8 cellular contexts compared by ENCODE assay signal in genomic region chr6:110357298-110357695, GRCh38. TPM values are rescaled to one million over a fixed set of nuclear protein-coding genes. Genes with fewer than 3 reads are reported as not detected.
DNase-seq lines count a peak whose midpoint lies in the region; ATAC-seq and TF ChIP-seq lines count a peak whose summit lies in the region.

No MANE protein-coding gene starts in this region.

- peak overlapping the region; percentile 90 for H3K4me2 ChIP-seq in GM23338

- H3K9ac ChIP-seq in skeletal muscle tissue (ENCODE audit: low read depth in 1 of 3, low read length in 3 of 3) = peak overlapping the region in 1 of 3 donors; percentile 66

- H3K36me3 ChIP-seq in GM23338 (ENCODE audit: insufficient read depth) = no peaks in the 10 kb centered on the region
- no peaks in the 10 kb centered on the region for H3K36me3 ChIP-seq in skeletal muscle tissue (ENCODE audit: control insufficient read depth in 3 of 3, insufficient read depth in 3 of 3, low read length in 3 of 3)

- no peak for DNase-seq in GM23338 (ENCODE audit: low spot score)
- no peak for DNase-seq in NCI-H1436 (lab: John Stamatoyannopoulos, UW)

- H3K4me1 ChIP-seq in GM23338 (ENCODE audit: insufficient read depth) = peaks cover 53% of the 10 kb centered on the region
- H3K4me1 ChIP-seq in skeletal muscle tissue (ENCODE audit: control insufficient read depth in 3 of 3, insufficient read depth in 3 of 3, low read length in 3 of 3) = peaks cover 0 to 6% (median 3%) of the 10 kb centered on the region in 3 donors

- peaks cover 50% of the 10 kb centered on the region for H3K4me1 Mint-ChIP-seq in GM23338
- peaks cover 7% of the 10 kb centered on the region for H3K4me1 Mint-ChIP-seq in activated T-helper 17 cell treated with anti-CD3 and anti-CD28 coated beads, Interleukin-2, amount 50 U/mL, for 72 hours

- peak overlapping the region; percentile 97 for H2AFZ ChIP-seq in GM23338

- no peak for TF ChIP-seq CTCF in GM23338 (conservative IDR thresholded peaks at IDR 0.05; ENCODE audit: low read depth in 2 of 2)

- no peak; the same call in 2 of the 3 replicates for ATAC-seq in GM23338
- ATAC-seq in activated T-helper 17 cell treated with anti-CD3 and anti-CD28 coated beads, Interleukin-2, amount 50 U/mL, for 72 hours (replicated peaks) = no peak
- no peak for ATAC-seq in GM18861 (IDR thresholded peaks at IDR 0.05; ENCODE audit: unreplicated experiment)
- no peak for ATAC-seq in GM21360 (IDR thresholded peaks at IDR 0.05; ENCODE audit: unreplicated experiment)
- no peak for ATAC-seq in GM18511 (IDR thresholded peaks at IDR 0.05; ENCODE audit: unreplicated experiment)

- no peaks in the 10 kb centered on the region for H3K9me3 Mint-ChIP-seq in GM23338
- no peaks in the 10 kb centered on the region for H3K9me3 Mint-ChIP-seq in activated T-helper 17 cell treated with anti-CD3 and anti-CD28 coated beads, Interleukin-2, amount 50 U/mL, for 72 hours

- H3K27ac ChIP-seq in GM23338 (ENCODE audit: low read depth) (no peak overlapping the region), skeletal muscle tissue (ENCODE audit: low read depth, low read length) (no peak overlapping the region)

- H3K36me3 Mint-ChIP-seq in GM23338 (ENCODE audit: low read depth) = no peaks in the 10 kb centered on the region; the same call in 2 of the 3 replicates
- H3K36me3 Mint-ChIP-seq in activated T-helper 17 cell treated with anti-CD3 and anti-CD28 coated beads, Interleukin-2, amount 50 U/mL, for 72 hours (ENCODE audit: low read depth) = no peaks in the 10 kb centered on the region

- H3K4me3 ChIP-seq in GM23338 (peak overlapping the region; percentile 82), iPS-11a (ENCODE audit: low read depth, low read length) (peak overlapping the region; percentile 39), skeletal muscle tissue (ENCODE audit: low read length in 3 of 3) (peak overlapping the region; percentile 44 to 59 (median 56))

- H3K27ac Mint-ChIP-seq in GM23338 = no peak overlapping the region
- no peak overlapping the region for H3K27ac Mint-ChIP-seq in activated T-helper 17 cell treated with anti-CD3 and anti-CD28 coated beads, Interleukin-2, amount 50 U/mL, for 72 hours

- H3K4me3 Mint-ChIP-seq in GM23338 = peak overlapping the region; percentile 83
- H3K4me3 Mint-ChIP-seq in activated T-helper 17 cell treated with anti-CD3 and anti-CD28 coated beads, Interleukin-2, amount 50 U/mL, for 72 hours = peak overlapping the region; percentile 61

- no peaks in the 10 kb centered on the region for H3K79me2 ChIP-seq in GM23338 (replicated peaks; ENCODE audit: insufficient read depth)

- H3K27me3 Mint-ChIP-seq in GM23338 (ENCODE audit: insufficient read depth, low read depth, poor library complexity) = peaks cover 37% of the 10 kb centered on the region
- peaks cover 52% of the 10 kb centered on the region for H3K27me3 Mint-ChIP-seq in activated T-helper 17 cell treated with anti-CD3 and anti-CD28 coated beads, Interleukin-2, amount 50 U/mL, for 72 hours

- H3K9me2 ChIP-seq in GM23338 (ENCODE audit: insufficient read depth) = no peaks in the 10 kb centered on the region

- H4K20me1 ChIP-seq in GM23338 (replicated peaks; ENCODE audit: insufficient read depth) = no peaks in the 10 kb centered on the region

- no peaks in the 10 kb centered on the region for H3F3A ChIP-seq in GM23338 (replicated peaks; ENCODE audit: low read depth)

- H3K27me3 ChIP-seq in GM23338 (ENCODE audit: insufficient read depth) = peaks cover 48% of the 10 kb centered on the region
- peaks cover 5 to 30% (median 13%) of the 10 kb centered on the region in 3 donors for H3K27me3 ChIP-seq in skeletal muscle tissue (ENCODE audit: control insufficient read depth in 3 of 3, insufficient read depth in 3 of 3, low read length in 3 of 3)

- H3K9me3 ChIP-seq in skeletal muscle tissue (ENCODE audit: control insufficient read depth in 3 of 3, low read length in 3 of 3) = no peaks in the 10 kb centered on the region

TF ChIP-seq in GM23338, 12 proteins besides CTCF, POLR2A, EP300 and RAD21:
- TF ChIP-seq POLR2AphosphoS5 (IDR thresholded peaks at IDR 0.05; ENCODE audit: low read depth) = no peak
- no peak for TF ChIP-seq EZH2phosphoT487 (IDR thresholded peaks at IDR 0.05; ENCODE audit: unreplicated experiment)
- no peak for TF ChIP-seq ZNF331 (CRISPR knock-in tag; IDR thresholded peaks at IDR 0.05; ENCODE audit: low read depth)

RNA-seq across cellular contexts. Expression of gene METTL24, which starts 0.9 kb away (rescaled TPM):
- total RNA-seq in GM23338 (2014; rRNA removed; shearing (Covaris generic)) = 0.35 TPM in 1 of 2 replicates, not detected in the other
- polyA plus RNA-seq in GM23338 (2016; fragmentation: Nextera tagmentation; extraction: Ambion mirVana) = not detected in 2 replicates
- total RNA-seq in activated T-helper 17 cell treated with anti-CD3 and anti-CD28 coated beads, Interleukin-2, amount 50 U/mL, for 72 hours = not detected
- total RNA-seq in skeletal muscle tissue = 0.52 TPM

RNA-seq across cellular contexts. Expression of gene DDO, which starts 58.1 kb away (rescaled TPM):
- total RNA-seq in GM23338 (2014; rRNA removed; shearing (Covaris generic)) = 0.10 TPM in 1 of 2 replicates, not detected in the other
- not detected in 2 replicates for polyA plus RNA-seq in GM23338 (2016; fragmentation: Nextera tagmentation; extraction: Ambion mirVana)
- total RNA-seq in activated T-helper 17 cell treated with anti-CD3 and anti-CD28 coated beads, Interleukin-2, amount 50 U/mL, for 72 hours = not detected
- total RNA-seq in skeletal muscle tissue = 4.7 TPM
